In genomic region chr11:19805827-19806226, GRCh38 we compare ENCODE assay signal across 26 cellular contexts.
"Had no signal": no experiment of that assay in that cellular context is flagged by ENCODE, and none has a peak within 500 bp of the region (broad histone marks: within the 10 kb centered on the region; RNA-seq: fewer than 3 reads in every experiment).

No MANE protein-coding gene starts in this region.

- H3K79me2 ChIP-seq: parathyroid adenoma had no signal

- H2AFZ ChIP-seq: hepatocyte, parathyroid adenoma had no signal

- H3K9ac ChIP-seq: parathyroid adenoma had no signal

- H3K36me3 ChIP-seq: upper lobe of right lung, WERI-Rb-1 had no signal

- H3K27ac Mint-ChIP-seq: activated CD4-positive, alpha-beta T cell treated with anti-CD3 and anti-CD28 coated beads, Interleukin-2, amount 10 ng/mL, durations not matched to agents 7 days and 5 days; activated CD8-positive, alpha-beta T cell treated with anti-CD3 and anti-CD28 coated beads, Interleukin-2, amount 10 ng/mL, durations not matched to agents 7 days and 5 days; activated naive CD4-positive, alpha-beta T cell treated with anti-CD3 and anti-CD28 coated beads, Interleukin-2, amount 50 U/mL, for 24 hours; activated T-helper 1 cell treated with anti-CD3 and anti-CD28 coated beads, Interleukin-12 subunit alpha, Interleukin-12 subunit beta, Interleukin-2, Interleukin-4 antibody, amounts not matched to agents 30 ng/mL and 10 ng/mL and 1 ng/mL, durations not matched to agents 14 hours and 24 hours and 36 hours; dendritic cell treated with granulocyte-macrophage colony-stimulating factor and Interleukin-4, amounts not matched to agents 40 ng/mL and 50 ng/mL, for 4 days; nephron progenitor cell; T-cell; T-helper 2 cell treated with Interferon-gamma antibody and Interleukin-4, amounts not matched to agents 5 μg/mL and 100 μg/mL, for 36 hours had no signal

- H3K36me3 Mint-ChIP-seq: activated naive CD4-positive, alpha-beta T cell treated with anti-CD3 and anti-CD28 coated beads, Interleukin-2, amount 50 U/mL, for 24 hours; T-cell had no signal

- H3K27ac ChIP-seq: hepatocyte, parathyroid adenoma, upper lobe of right lung, WERI-Rb-1 had no signal

- H3K27me3 ChIP-seq: hepatocyte, upper lobe of right lung had no signal

- ATAC-seq: activated CD8-positive, alpha-beta T cell treated with anti-CD3 and anti-CD28 coated beads, Interleukin-2, amount 10 ng/mL, durations not matched to agents 7 days and 5 days; sciatic nerve; SK-N-SH treated with all-trans-retinoic acid at 6 μM for 48 hours; T-cell; upper lobe of right lung had no signal

- H3K4me2 ChIP-seq: hepatocyte had no signal

- H3K27me3 Mint-ChIP-seq: activated naive CD4-positive, alpha-beta T cell treated with anti-CD3 and anti-CD28 coated beads, Interleukin-2, amount 50 U/mL, for 24 hours; dendritic cell treated with granulocyte-macrophage colony-stimulating factor and Interleukin-4, amounts not matched to agents 40 ng/mL and 50 ng/mL, for 4 days had no signal

- DNase-seq: activated CD4-positive, alpha-beta T cell treated with anti-CD3 and anti-CD28 coated beads, Interleukin-2, amount 10 ng/mL, durations not matched to agents 7 days and 5 days; activated CD4-positive, CD25-positive, alpha-beta regulatory T cell treated with anti-CD3 and anti-CD28 coated beads, Interleukin-2, amount 50 U/mL, for 72 hours; activated CD8-positive, alpha-beta T cell treated with anti-CD3 and anti-CD28 coated beads, Interleukin-2, amount 10 ng/mL, durations not matched to agents 7 days and 5 days; activated gamma-delta T cell; anterior cingulate cortex; effector CD4-positive, alpha-beta T cell; foreskin melanocyte; left ventricle myocardium superior; midbrain; nephron progenitor cell; nucleus accumbens; stimulated activated CD4-positive, alpha-beta T cell treated with anti-CD3 and anti-CD28 coated beads, Interleukin-4, amount 100 ng/mL, for 1 hour; stimulated activated naive CD4-positive, alpha-beta T cell; T-cell; upper lobe of right lung; WERI-Rb-1 had no signal

- H3K4me1 Mint-ChIP-seq: activated CD4-positive, alpha-beta T cell treated with anti-CD3 and anti-CD28 coated beads, Interleukin-2, amount 10 ng/mL, durations not matched to agents 7 days and 5 days; activated naive CD4-positive, alpha-beta T cell treated with anti-CD3 and anti-CD28 coated beads, Interleukin-2, amount 50 U/mL, for 24 hours; T-cell had no signal

- H3K4me3 Mint-ChIP-seq: activated CD4-positive, alpha-beta T cell treated with anti-CD3 and anti-CD28 coated beads, Interleukin-2, amount 10 ng/mL, durations not matched to agents 7 days and 5 days; activated CD8-positive, alpha-beta T cell treated with anti-CD3 and anti-CD28 coated beads, Interleukin-2, amount 10 ng/mL, durations not matched to agents 7 days and 5 days; activated naive CD4-positive, alpha-beta T cell treated with anti-CD3 and anti-CD28 coated beads, Interleukin-2, amount 50 U/mL, for 24 hours; activated T-helper 1 cell treated with anti-CD3 and anti-CD28 coated beads, Interleukin-12 subunit alpha, Interleukin-12 subunit beta, Interleukin-2, Interleukin-4 antibody, amounts not matched to agents 30 ng/mL and 10 ng/mL and 1 ng/mL, durations not matched to agents 14 hours and 24 hours and 36 hours; dendritic cell treated with granulocyte-macrophage colony-stimulating factor and Interleukin-4, amounts not matched to agents 40 ng/mL and 50 ng/mL, for 4 days; nephron progenitor cell; T-cell; T-helper 2 cell treated with Interferon-gamma antibody and Interleukin-4, amounts not matched to agents 5 μg/mL and 100 μg/mL, for 36 hours had no signal

- FAIRE-seq: endometrium, TTC549 had no signal

- H3K9me3 ChIP-seq: upper lobe of right lung had no signal

- H3K4me1 ChIP-seq: parathyroid adenoma had no signal

- H3K9me3 Mint-ChIP-seq: activated CD4-positive, alpha-beta T cell treated with anti-CD3 and anti-CD28 coated beads, Interleukin-2, amount 10 ng/mL, durations not matched to agents 7 days and 5 days; activated naive CD4-positive, alpha-beta T cell treated with anti-CD3 and anti-CD28 coated beads, Interleukin-2, amount 50 U/mL, for 24 hours; activated T-helper 1 cell treated with anti-CD3 and anti-CD28 coated beads, Interleukin-12 subunit alpha, Interleukin-12 subunit beta, Interleukin-2, Interleukin-4 antibody, amounts not matched to agents 30 ng/mL and 10 ng/mL and 1 ng/mL, durations not matched to agents 14 hours and 24 hours and 36 hours; dendritic cell treated with granulocyte-macrophage colony-stimulating factor and Interleukin-4, amounts not matched to agents 40 ng/mL and 50 ng/mL, for 4 days; nephron progenitor cell; T-cell; T-helper 2 cell treated with Interferon-gamma antibody and Interleukin-4, amounts not matched to agents 5 μg/mL and 100 μg/mL, for 36 hours had no signal

- H3K4me3 ChIP-seq: hepatocyte, upper lobe of right lung had no signal
